Comparison of ENCODE assay signal across 8 cellular contexts in the genomic region with DNA sequence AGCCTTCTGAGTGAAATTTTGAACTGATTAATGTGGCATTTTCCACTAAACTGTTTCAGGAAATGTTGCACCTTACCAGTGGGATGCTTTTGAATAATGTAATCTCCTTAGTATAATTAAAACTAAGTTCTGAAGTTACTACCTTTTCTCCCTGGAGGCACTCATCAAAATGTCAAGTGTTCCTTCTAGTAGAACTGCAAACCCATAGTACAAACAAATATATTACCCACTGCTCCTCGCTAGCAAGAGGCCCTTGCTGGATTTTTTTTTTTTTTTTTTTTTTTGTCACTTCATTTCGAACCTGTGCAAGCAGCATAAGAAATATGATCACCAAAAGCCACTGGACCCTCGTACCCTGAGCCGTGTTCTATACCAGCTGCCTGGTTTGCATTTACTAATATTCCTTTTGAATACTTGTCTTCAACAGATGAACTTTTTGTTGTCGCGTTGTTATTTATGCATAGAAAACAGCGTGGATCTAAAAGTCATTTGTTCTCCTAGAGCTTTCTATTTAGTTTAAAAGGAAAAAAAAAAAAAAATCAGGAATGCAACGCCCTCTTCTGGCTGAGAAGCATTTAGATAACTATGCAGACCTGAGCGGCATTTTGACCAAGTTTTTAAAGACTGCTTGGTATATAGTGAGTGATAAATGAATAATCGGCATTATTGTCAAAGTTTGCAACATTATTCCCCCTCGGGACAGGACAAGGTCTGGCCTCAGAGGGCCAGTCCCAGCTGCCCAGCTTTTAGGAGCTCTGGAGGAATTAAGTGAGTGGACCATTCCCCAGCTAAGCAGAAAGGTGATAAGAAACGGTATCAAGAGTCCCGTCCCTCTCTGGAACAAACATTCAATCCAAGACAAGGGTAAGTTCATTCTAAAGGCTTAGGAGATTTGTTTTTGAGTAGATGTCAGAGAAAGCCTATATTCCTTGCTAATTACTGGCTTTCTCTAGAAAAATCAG.
A peak's percentile ranks its signal among the peaks of the same experiment; 100 is the strongest.
DNase-seq lines count a peak whose midpoint lies in the region; ATAC-seq, FAIRE-seq and TF ChIP-seq lines count a peak whose summit lies in the region.

No MANE protein-coding gene starts in this region.

- H3K36me3 ChIP-seq in astrocyte (ENCODE audit: insufficient read depth, low read length) = no peaks in the 10 kb centered on the region
- H3K36me3 ChIP-seq in lower lobe of right lung = no peaks in the 10 kb centered on the region

- no peak overlapping the region for H3K4me3 Mint-ChIP-seq in astrocyte (ENCODE audit: unreplicated experiment)

- H2AFZ ChIP-seq in astrocyte (ENCODE audit: low read depth, low read length) = peak overlapping the region; percentile 50

- H3K27me3 ChIP-seq in astrocyte (ENCODE audit: insufficient read depth, low read length) (peaks cover 2% of the 10 kb centered on the region), lower lobe of right lung (ENCODE audit: low read depth) (no peaks in the 10 kb centered on the region)

- H3K9ac ChIP-seq in astrocyte (ENCODE audit: low read length) = no peak overlapping the region

- H3K9me3 ChIP-seq in astrocyte (ENCODE audit: insufficient read depth, low read depth, low read length) (no peaks in the 10 kb centered on the region), lower lobe of right lung (no peaks in the 10 kb centered on the region)

- no peaks in the 10 kb centered on the region for H4K20me1 ChIP-seq in astrocyte (ENCODE audit: insufficient read depth, low read length)

- in situ Hi-C loops in KBM-7 (cut with MboI; ENCODE audit: low pct_unique_long_range_greater_than_20kb, low sequenced_read_pairs) = no loop called here

- no peak for DNase-seq in D721Med (ENCODE audit: insufficient read length, low spot score)
- peak; percentile 37 for DNase-seq in KBM-7
- DNase-seq in astrocyte (ENCODE audit: low read depth) = peak; percentile 11
- no peak for DNase-seq in lower lobe of right lung
- no peak for DNase-seq in GM19238 (ENCODE audit: insufficient read length, low spot score)
- no peak for DNase-seq in activated naive CD4-positive, alpha-beta T cell treated with anti-CD3 and anti-CD28 coated beads, Interleukin-2, amount 50 U/mL, for 16 hours
- no peak for DNase-seq in T-helper 2 cell

- no peaks in the 10 kb centered on the region for H3K27me3 Mint-ChIP-seq in astrocyte (ENCODE audit: low read depth, unreplicated experiment)

- H3K27ac ChIP-seq in astrocyte (ENCODE audit: low read depth, low read length) (no peak overlapping the region), lower lobe of right lung (no peak overlapping the region)

- peak overlapping the region; percentile 48 for H3K4me2 ChIP-seq in astrocyte (ENCODE audit: low read length)

- H3K9me3 Mint-ChIP-seq in astrocyte (ENCODE audit: unreplicated experiment) = peaks cover 4% of the 10 kb centered on the region

- intact Hi-C loops in lower lobe of right lung (cut with DNase I) = no loop called here

- peak; percentile 46 to 76 for ATAC-seq in lower lobe of right lung
- ATAC-seq in HG03095 (IDR thresholded peaks at IDR 0.05; ENCODE audit: unreplicated experiment) = no peak

- TF ChIP-seq CTCF in D721Med (IDR thresholded peaks at IDR 0.05; ENCODE audit: insufficient read depth, missing control alignments) (peak; percentile 58), astrocyte (IDR thresholded peaks at IDR 0.05; ENCODE audit: insufficient read depth, low read depth, low read length) (peak; percentile 72), lower lobe of right lung (IDR thresholded peaks at IDR 0.05) (peak; percentile 56)

- H3K36me3 Mint-ChIP-seq in astrocyte (ENCODE audit: low read depth, unreplicated experiment) = no peaks in the 10 kb centered on the region

- no peaks in the 10 kb centered on the region for H3K79me2 ChIP-seq in astrocyte (ENCODE audit: insufficient read depth, low read length)

- FAIRE-seq in D721Med (lab: Jason Lieb, UNC) = no peak
- no peak for FAIRE-seq in astrocyte (lab: Jason Lieb, UNC)

- no peak overlapping the region for H3K27ac Mint-ChIP-seq in astrocyte (ENCODE audit: unreplicated experiment)

- H3K4me1 Mint-ChIP-seq in astrocyte (ENCODE audit: low read depth, unreplicated experiment) = peaks cover 8% of the 10 kb centered on the region

- H3K4me3 ChIP-seq in astrocyte (ENCODE audit: insufficient read depth, low read depth, low read length) (no peak overlapping the region), lower lobe of right lung (no peak overlapping the region)

- H3K4me1 ChIP-seq in astrocyte (ENCODE audit: insufficient read depth, low read length) (peaks cover 10% of the 10 kb centered on the region), lower lobe of right lung (peaks cover 14% of the 10 kb centered on the region)

Comparison
In these comparisons a context has a peak if more than half of its experiments do, and no peak if none do; other contexts are left out.
1. DNase-seq: peak in KBM-7 (single experiment) and astrocyte (single experiment); none in D721Med (single experiment), lower lobe of right lung (single experiment), GM19238 (single experiment), activated naive CD4-positive, alpha-beta T cell treated with anti-CD3 and anti-CD28 coated beads, Interleukin-2, amount 50 U/mL, for 16 hours (single experiment) and T-helper 2 cell (0 of 5).
2. Peak in every context shown above with its lines, with median percentiles within 50 percentile points of each other: CTCF ChIP-seq.